Comparison of ENCODE assay signal across 7 cellular contexts in the genomic region with DNA sequence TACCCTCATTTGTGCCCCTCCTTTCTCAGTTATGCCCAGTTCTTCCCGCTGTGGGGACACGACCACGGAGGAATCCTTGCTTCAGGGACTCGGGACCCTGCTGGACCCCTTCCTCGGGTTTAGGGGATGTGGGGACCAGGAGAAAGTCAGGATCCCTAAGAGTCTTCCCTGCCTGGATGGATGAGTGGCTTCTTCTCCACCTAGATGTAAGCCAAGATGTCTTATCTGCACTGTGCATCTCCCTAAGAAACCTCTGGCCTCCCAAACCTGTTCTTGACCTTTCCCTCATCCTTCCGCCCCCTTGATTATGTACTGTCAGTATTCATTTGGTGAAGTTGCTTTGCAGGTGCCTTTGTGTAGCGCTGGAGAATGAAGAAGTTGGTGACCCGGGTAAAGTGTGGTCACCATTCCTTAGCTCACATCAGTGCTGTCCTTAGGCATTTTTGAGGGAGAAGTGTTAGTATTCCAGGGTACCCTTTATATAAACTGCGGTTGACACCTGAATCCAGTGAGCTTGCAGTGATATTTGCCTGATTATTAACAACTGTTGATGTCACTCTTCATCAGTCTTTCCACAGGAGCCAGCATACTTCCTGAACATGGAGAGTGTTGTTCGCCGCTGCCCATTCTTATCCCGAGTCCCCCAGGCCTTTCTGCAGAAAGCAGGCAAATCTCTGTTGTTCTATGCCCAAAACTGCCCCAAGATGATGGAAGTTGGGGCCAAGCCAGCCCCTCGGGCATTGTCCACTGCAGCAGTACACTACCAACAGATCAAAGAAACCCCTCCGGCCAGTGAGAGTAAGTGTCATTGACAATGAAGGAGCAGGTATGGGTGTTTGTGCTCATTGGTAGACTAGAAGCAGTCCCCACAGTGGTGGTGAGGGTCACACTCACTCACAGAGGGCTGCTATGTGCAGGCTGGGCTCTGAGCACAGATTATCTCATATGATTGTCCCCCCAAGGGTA. TPM values are rescaled to one million over a fixed set of nuclear protein-coding genes. Genes with fewer than 3 reads are reported as not detected.
DNase-seq lines count a peak whose midpoint lies in the region; ATAC-seq and TF ChIP-seq lines count a peak whose summit lies in the region.
"Had no signal": no experiment of that assay in that cellular context is flagged by ENCODE, and none has a peak within 500 bp of the region (broad histone marks: within the 10 kb centered on the region; RNA-seq: fewer than 3 reads in every experiment).

No MANE protein-coding gene starts in this region.

- DNase-seq in activated CD4-positive, alpha-beta T cell treated with anti-CD3 and anti-CD28 coated beads, Interleukin-2, amount 10 ng/mL, durations not matched to agents 7 days and 5 days, result no peak
- no peak for DNase-seq in activated CD4-positive, alpha-beta T cell treated with anti-CD3 and anti-CD28 coated beads, Interleukin-2, amount 50 U/mL, for 4 hours
- DNase-seq in fibroblast of the aortic adventitia (ENCODE audit: low read depth), result no peak
- DNase-seq in thoracic aorta (ENCODE audit: low spot score), result no peak
- no peak for DNase-seq in NCI-H2171 (lab: John Stamatoyannopoulos, UW)

- H3K4me3 Mint-ChIP-seq in activated CD4-positive, alpha-beta T cell treated with anti-CD3 and anti-CD28 coated beads, Interleukin-2, amount 10 ng/mL, durations not matched to agents 7 days and 5 days, result peak overlapping the region; percentile 98

- ATAC-seq in thoracic aorta (ENCODE audit: insufficient number of reproducible peaks, low FRiP score, low read depth), result no peak
- no peak for ATAC-seq in GM18511 (IDR thresholded peaks at IDR 0.05; ENCODE audit: unreplicated experiment)

- POLR2A ChIA-PET in activated CD4-positive, alpha-beta T cell treated with anti-CD3 and anti-CD28 coated beads, Interleukin-2, amount 10 ng/mL, durations not matched to agents 7 days and 5 days (lab: Charles Lee), result no interaction called here

- no peaks in the 10 kb centered on the region for H3K27me3 ChIP-seq in thoracic aorta (replicated peaks; ENCODE audit: insufficient read depth)

- TF ChIP-seq CTCF in fibroblast of the aortic adventitia (IDR thresholded peaks at IDR 0.05; ENCODE audit: insufficient read depth, low read length), result no peak
- no peak for TF ChIP-seq CTCF in thoracic aorta (IDR thresholded peaks at IDR 0.05)

- peak overlapping the region; percentile 57 to 59 for H3K27ac ChIP-seq in thoracic aorta

- peaks cover 44% of the 10 kb centered on the region for H3K36me3 Mint-ChIP-seq in activated CD4-positive, alpha-beta T cell treated with anti-CD3 and anti-CD28 coated beads, Interleukin-2, amount 10 ng/mL, durations not matched to agents 7 days and 5 days (ENCODE audit: low read depth)

- H3K36me3 ChIP-seq in thoracic aorta, result peaks cover 17% of the 10 kb centered on the region

- H3K4me1 Mint-ChIP-seq in activated CD4-positive, alpha-beta T cell treated with anti-CD3 and anti-CD28 coated beads, Interleukin-2, amount 10 ng/mL, durations not matched to agents 7 days and 5 days, result peaks cover 56% of the 10 kb centered on the region

- no peaks in the 10 kb centered on the region for H3K9me3 ChIP-seq in thoracic aorta

- H3K4me3 ChIP-seq in fibroblast of the aortic adventitia (ENCODE audit: low read depth, low read length), result peak overlapping the region; percentile 86
- H3K4me3 ChIP-seq in thoracic aorta, result peak overlapping the region; percentile 94

- no peaks in the 10 kb centered on the region for H3K9me3 Mint-ChIP-seq in activated CD4-positive, alpha-beta T cell treated with anti-CD3 and anti-CD28 coated beads, Interleukin-2, amount 10 ng/mL, durations not matched to agents 7 days and 5 days

- CTCF ChIA-PET in activated CD4-positive, alpha-beta T cell treated with anti-CD3 and anti-CD28 coated beads, Interleukin-2, amount 10 ng/mL, durations not matched to agents 7 days and 5 days (lab: Charles Lee), result no interaction called here

- H3K4me1 ChIP-seq in thoracic aorta (ENCODE audit: control insufficient read depth in 1 of 2, low read depth in 2 of 2), result peaks cover 16 to 28% of the 10 kb centered on the region in 2 donors

- H3K27me3 Mint-ChIP-seq in activated CD4-positive, alpha-beta T cell treated with anti-CD3 and anti-CD28 coated beads, Interleukin-2, amount 10 ng/mL, durations not matched to agents 7 days and 5 days, result no peaks in the 10 kb centered on the region

- H3K27ac Mint-ChIP-seq in activated CD4-positive, alpha-beta T cell treated with anti-CD3 and anti-CD28 coated beads, Interleukin-2, amount 10 ng/mL, durations not matched to agents 7 days and 5 days, result peak overlapping the region; percentile 91

RNA-seq across cellular contexts. Expression of gene ALAS1, which starts 1.0 kb away (rescaled TPM):
- 10 to 100 TPM; 47.5 to 58.4 TPM for total RNA-seq in activated CD4-positive, alpha-beta T cell treated with anti-CD3 and anti-CD28 coated beads, Interleukin-2, amount 10 ng/mL, durations not matched to agents 7 days and 5 days
- total RNA-seq in fibroblast of the aortic adventitia (ENCODE audit: low replicate concordance) (18.8 and 40.8 TPM in 2 replicates), thoracic aorta (10 to 100 TPM; 28.4 to 33.3 TPM)

RNA-seq across cellular contexts. Expression of gene TLR9, which starts 26.5 kb away (rescaled TPM):
- under 1 TPM; 0.55 to 0.65 TPM for total RNA-seq in activated CD4-positive, alpha-beta T cell treated with anti-CD3 and anti-CD28 coated beads, Interleukin-2, amount 10 ng/mL, durations not matched to agents 7 days and 5 days
- total RNA-seq in fibroblast of the aortic adventitia (ENCODE audit: low replicate concordance) (not detected in 2 replicates), thoracic aorta (not detected)
- total RNA-seq: Daoy had no signal

RNA-seq across cellular contexts. Expression of gene TWF2, which starts 40.0 kb away (rescaled TPM):
- 100 to 1,000 TPM; 117 to 119 TPM for total RNA-seq in activated CD4-positive, alpha-beta T cell treated with anti-CD3 and anti-CD28 coated beads, Interleukin-2, amount 10 ng/mL, durations not matched to agents 7 days and 5 days
- total RNA-seq in fibroblast of the aortic adventitia (ENCODE audit: low replicate concordance) (97.5 and 109 TPM in 2 replicates), thoracic aorta (10 to 100 TPM; 52.2 to 69.2 TPM)

RNA-seq across cellular contexts. Expression of gene POC1A, which starts 44.7 kb away (rescaled TPM):
- total RNA-seq in activated CD4-positive, alpha-beta T cell treated with anti-CD3 and anti-CD28 coated beads, Interleukin-2, amount 10 ng/mL, durations not matched to agents 7 days and 5 days, result 10 to 100 TPM; 26.9 to 28.2 TPM
- 1.3 and 10.0 TPM in 2 replicates for total RNA-seq in fibroblast of the aortic adventitia (ENCODE audit: low replicate concordance)
- total RNA-seq in thoracic aorta, result 1 to 10 TPM in 1 of 2 donors, not detected in 1; 8.1 TPM

RNA-seq across cellular contexts. Expression of gene PPM1M, which starts 46.6 kb away (rescaled TPM):
- total RNA-seq in activated CD4-positive, alpha-beta T cell treated with anti-CD3 and anti-CD28 coated beads, Interleukin-2, amount 10 ng/mL, durations not matched to agents 7 days and 5 days, result 10 to 100 TPM; 82.2 to 92.7 TPM
- 27.4 and 42.4 TPM in 2 replicates for total RNA-seq in fibroblast of the aortic adventitia (ENCODE audit: low replicate concordance)
- total RNA-seq in thoracic aorta, result 10 to 100 TPM; 41.6 to 51.9 TPM
